32 cellular contexts compared by ENCODE assay signal in genomic region chr11:121406291-121406690, GRCh38. TPM values are rescaled to one million over a fixed set of nuclear protein-coding genes. Genes with fewer than 3 reads are reported as not detected.
DNase-seq lines count a peak whose midpoint lies in the region; ATAC-seq and TF ChIP-seq lines count a peak whose summit lies in the region.
"Had no signal": no experiment of that assay in that cellular context is flagged by ENCODE, and none has a peak within 500 bp of the region (broad histone marks: within the 10 kb centered on the region; RNA-seq: fewer than 3 reads in every experiment).

No MANE protein-coding gene starts in this region.

- peaks cover 33% of the 10 kb centered on the region for H3F3A ChIP-seq in DOHH2 (ENCODE audit: control insufficient read depth, insufficient read depth)

- DNase-seq in colonic mucosa (peak; percentile 8), iPS-NIHi7 (ENCODE audit: extremely low spot score) (peak; percentile 61), body of pancreas (no peak), amniotic stem cell (lab: John Stamatoyannopoulos, UW) (no peak)
- DNase-seq: activated CD4-positive, alpha-beta memory T cell treated with anti-CD3 and anti-CD28 coated beads, Interleukin-2, amount 10 ng/mL, durations not matched to agents 7 days and 5 days; activated CD8-positive, alpha-beta memory T cell treated with anti-CD3 and anti-CD28 coated beads, Interleukin-2, amount 50 U/mL, for 4 hours; activated naive CD4-positive, alpha-beta T cell treated with Interleukin-2 at 50 U/mL for 16 hours; adrenal gland; CD4-positive, CD25-positive, alpha-beta regulatory T cell; cerebellar nuclear complex; dorsolateral prefrontal cortex; gastrocnemius medialis; GOT3; islet precursor cell; left ventricle myocardium inferior; NCI-H1417; NCI-H2029 treated with DMSO at 0.1 percent for 48 hours; NK-92 treated with Interleukin-12 subunit alpha and Interleukin-12 subunit beta, amount 100 ng/mL, for 24 hours; nucleus accumbens; Peyer's patch; right lobe of liver; SHP77; spleen; stimulated activated CD8-positive, alpha-beta memory T cell treated with anti-CD3 and anti-CD28 coated beads, Interleukin-4, amount 100 ng/mL, for 48 hours; stomach; T-helper 2 cell had no signal

- no peak for ATAC-seq in body of pancreas
- ATAC-seq in GM21786 (IDR thresholded peaks at IDR 0.05; ENCODE audit: unreplicated experiment), result no peak
- ATAC-seq in HG02642 (IDR thresholded peaks at IDR 0.05; ENCODE audit: poor library complexity, unreplicated experiment), result no peak
- ATAC-seq: gastrocnemius medialis, HepG2, right lobe of liver had no signal

- H3K4me3 ChIP-seq in DOHH2 (ENCODE audit: low read length) (peak overlapping the region; percentile 65), HUES64 (ENCODE audit: low read length) (0 out of 2 replicates have a peak overlapping the region, but pooled peaks have one; percentile 13), colonic mucosa (no peak overlapping the region), body of pancreas (no peak overlapping the region)
- H3K4me3 ChIP-seq: adrenal gland, dorsolateral prefrontal cortex, gastrocnemius medialis, left ventricle myocardium inferior, Peyer's patch, right lobe of liver, spleen, stomach had no signal

- peak overlapping the region; percentile 73 for H3K4me2 ChIP-seq in DOHH2 (ENCODE audit: low read length)

- H3K9me3 ChIP-seq in DOHH2 (ENCODE audit: control insufficient read depth, insufficient read depth, low read length), result peaks cover 8% of the 10 kb centered on the region
- peaks cover 11% of the 10 kb centered on the region for H3K9me3 ChIP-seq in HUES64 (ENCODE audit: insufficient read depth, low read depth, low read length)
- H3K9me3 ChIP-seq in colonic mucosa, result no peaks in the 10 kb centered on the region
- H3K9me3 ChIP-seq in body of pancreas, result no peaks in the 10 kb centered on the region
- H3K9me3 ChIP-seq: gastrocnemius medialis, Peyer's patch, right lobe of liver had no signal

- H3K27ac ChIP-seq in DOHH2 (ENCODE audit: low read depth, low read length) (peak overlapping the region; percentile 93), HUES64 (ENCODE audit: low read depth, low read length) (peak overlapping the region; percentile 97), colonic mucosa (no peak overlapping the region), body of pancreas (no peak overlapping the region)
- H3K27ac ChIP-seq: adrenal gland, dorsolateral prefrontal cortex, gastrocnemius medialis, HL-60, left ventricle myocardium inferior, Peyer's patch, right lobe of liver, stomach had no signal

- H4K20me1 ChIP-seq in DOHH2 (ENCODE audit: control insufficient read depth, insufficient read depth, low read depth, low read length), result no peaks in the 10 kb centered on the region

- intact Hi-C loops in colonic mucosa (cut with DNase I), result no loop called here
- intact Hi-C loops in body of pancreas (cut with DNase I), result no loop called here

- TF ChIP-seq CTCF in DOHH2 (IDR thresholded peaks at IDR 0.05; ENCODE audit: low read depth, low read length, poor library complexity, severe bottlenecking) (no peak), colonic mucosa (IDR thresholded peaks at IDR 0.05) (no peak), body of pancreas (IDR thresholded peaks at IDR 0.05) (no peak)

- H3K9ac ChIP-seq in HUES64 (ENCODE audit: low read depth, low read length) (peak overlapping the region; percentile 57), colonic mucosa (ENCODE audit: low read depth in 2 of 2, low read length in 2 of 2) (no peak overlapping the region)

- WGBS in HUES64, result 20% methylated on average over 2 of the region's 2 CpGs
- WGBS in body of pancreas, 2 donors, result 83 to 89% methylated on average over 2 of the region's 2 CpGs

- peaks cover 4% of the 10 kb centered on the region for H3K36me3 ChIP-seq in DOHH2 (ENCODE audit: control insufficient read depth, low read length)
- H3K36me3 ChIP-seq in HUES64 (ENCODE audit: insufficient read depth, low read length), result no peaks in the 10 kb centered on the region
- H3K36me3 ChIP-seq in colonic mucosa, result no peaks in the 10 kb centered on the region
- H3K36me3 ChIP-seq in body of pancreas (replicated peaks in 1 of 2; ENCODE audit: insufficient read depth in 1 of 2, low read depth in 2 of 2), result no peaks in the 10 kb centered on the region
- H3K36me3 ChIP-seq: adrenal gland, gastrocnemius medialis, left ventricle myocardium inferior, Peyer's patch, right lobe of liver, spleen, stomach had no signal

- H3K4me1 ChIP-seq in DOHH2 (ENCODE audit: control insufficient read depth, low read length), result peaks cover 70% of the 10 kb centered on the region
- peaks cover 28% of the 10 kb centered on the region for H3K4me1 ChIP-seq in HUES64 (ENCODE audit: insufficient read depth, low read length)
- H3K4me1 ChIP-seq in colonic mucosa, result no peaks in the 10 kb centered on the region
- no peaks in the 10 kb centered on the region for H3K4me1 ChIP-seq in body of pancreas
- H3K4me1 ChIP-seq: adrenal gland, gastrocnemius medialis, left ventricle myocardium inferior, Peyer's patch, right lobe of liver, stomach had no signal

- H3K9me2 ChIP-seq in DOHH2 (replicated peaks; ENCODE audit: control insufficient read depth, low read length), result no peaks in the 10 kb centered on the region

- H3K79me2 ChIP-seq in DOHH2 (ENCODE audit: control insufficient read depth, low read length), result no peaks in the 10 kb centered on the region

- no peaks in the 10 kb centered on the region for H3K27me3 ChIP-seq in DOHH2 (ENCODE audit: control insufficient read depth, low read length)
- H3K27me3 ChIP-seq in HUES64 (ENCODE audit: insufficient read depth, low read length), result no peaks in the 10 kb centered on the region
- no peaks in the 10 kb centered on the region for H3K27me3 ChIP-seq in colonic mucosa
- no peaks in the 10 kb centered on the region for H3K27me3 ChIP-seq in body of pancreas
- H3K27me3 ChIP-seq: adrenal gland, dorsolateral prefrontal cortex, gastrocnemius medialis, Peyer's patch, right lobe of liver, spleen, stomach had no signal

- no peak for TF ChIP-seq POLR2A in body of pancreas (IDR thresholded peaks at IDR 0.05)

RNA-seq across cellular contexts. Expression of gene SORL1, which starts 45.8 kb away (rescaled TPM):
- polyA plus RNA-seq in HUES64 (2013, experiment 1 of 2), result 15.2 TPM
- 15.4 TPM for polyA plus RNA-seq in HUES64 (2013, experiment 2 of 2)
- total RNA-seq in colonic mucosa (100 to 1,000 TPM in 1 of 2 donors, 10 to 100 TPM in 1; 66.1 to 121 TPM), body of pancreas (10 to 100 TPM; 25.1 to 26.5 TPM)

Comparison
In these comparisons a context has a peak if more than half of its experiments do, and no peak if none do; other contexts are left out.
1. H3K27ac ChIP-seq: peak in DOHH2 (single experiment) and HUES64 (single experiment); none in colonic mucosa (single experiment) and body of pancreas (0 of 4).
2. H3K4me3 ChIP-seq: peak in DOHH2 (single experiment) and HUES64 (single experiment); none in colonic mucosa (single experiment) and body of pancreas (0 of 2).
3. DNase-seq: peak in colonic mucosa (single experiment) and iPS-NIHi7 (single experiment); none in body of pancreas (0 of 4) and amniotic stem cell (single experiment).